10 cellular contexts compared by ENCODE assay signal in genomic region chr2:219362524-219363164, GRCh38. TPM values are rescaled to one million over a fixed set of nuclear protein-coding genes. Genes with fewer than 3 reads are reported as not detected.
DNase-seq lines count a peak whose midpoint lies in the region; ATAC-seq and TF ChIP-seq lines count a peak whose summit lies in the region.
"Had no signal": no experiment of that assay in that cellular context is flagged by ENCODE, and none has a peak within 500 bp of the region (broad histone marks: within the 10 kb centered on the region; RNA-seq: fewer than 3 reads in every experiment).

No MANE protein-coding gene starts in this region.

- peaks cover 37% of the 10 kb centered on the region for H3K27me3 Mint-ChIP-seq in brain
- peaks cover 12 to 17% of the 10 kb centered on the region in 2 donors for H3K27me3 Mint-ChIP-seq in natural killer cell treated with Interleukin-12 subunit alpha and Interleukin-12 subunit beta and Interleukin-15 and Interleukin-18, amount 100 ng/mL, for 72 hours
- H3K27me3 Mint-ChIP-seq in activated CD4-positive, alpha-beta T cell treated with anti-CD3 and anti-CD28 coated beads, Interleukin-2, amount 10 ng/mL, durations not matched to agents 24 days and 14 days: peaks cover 27% of the 10 kb centered on the region
- H3K27me3 Mint-ChIP-seq in osteocyte (ENCODE audit: unreplicated experiment): peaks cover 25% of the 10 kb centered on the region

- H3K9me3 Mint-ChIP-seq in brain (peaks cover 0 to 3% (median 0%) of the 10 kb centered on the region in 5 experiments), osteocyte (ENCODE audit: unreplicated experiment) (no peaks in the 10 kb centered on the region)
- H3K9me3 Mint-ChIP-seq in natural killer cell treated with Interleukin-12 subunit alpha and Interleukin-12 subunit beta and Interleukin-15 and Interleukin-18, amount 100 ng/mL, for 72 hours: no peaks in the 10 kb centered on the region
- no peaks in the 10 kb centered on the region for H3K9me3 Mint-ChIP-seq in activated CD4-positive, alpha-beta T cell treated with anti-CD3 and anti-CD28 coated beads, Interleukin-2, amount 10 ng/mL, durations not matched to agents 24 days and 14 days
- H3K9me3 Mint-ChIP-seq: T-helper 1 cell treated with Interleukin-12 subunit alpha and Interleukin-12 subunit beta and Interleukin-4 antibody, amounts not matched to agents 30 μg/mL and 1 μg/mL, for 36 hours had no signal

- H3K4me3 Mint-ChIP-seq in brain (peak overlapping the region in 2 of 5 experiments; percentile 45 to 50), osteocyte (ENCODE audit: unreplicated experiment) (no peak overlapping the region)
- peak overlapping the region; percentile 52 for H3K4me3 Mint-ChIP-seq in natural killer cell treated with Interleukin-12 subunit alpha and Interleukin-12 subunit beta and Interleukin-15 and Interleukin-18, amount 100 ng/mL, for 72 hours
- H3K4me3 Mint-ChIP-seq in activated CD4-positive, alpha-beta T cell treated with anti-CD3 and anti-CD28 coated beads, Interleukin-2, amount 10 ng/mL, durations not matched to agents 24 days and 14 days: no peak overlapping the region
- H3K4me3 Mint-ChIP-seq: T-helper 1 cell treated with Interleukin-12 subunit alpha and Interleukin-12 subunit beta and Interleukin-4 antibody, amounts not matched to agents 30 μg/mL and 1 μg/mL, for 36 hours had no signal

- intact Hi-C loops in activated CD4-positive, alpha-beta T cell treated with anti-CD3 and anti-CD28 coated beads, Interleukin-2, amount 10 ng/mL, durations not matched to agents 24 days and 14 days (cut with micrococcal nuclease): no loop called here

- ATAC-seq in GM18505 (IDR thresholded peaks at IDR 0.05; ENCODE audit: unreplicated experiment) (peak; percentile 91), HG02571 (IDR thresholded peaks at IDR 0.05; ENCODE audit: unreplicated experiment) (peak; percentile 71)
- ATAC-seq in natural killer cell treated with Interleukin-12 subunit alpha and Interleukin-12 subunit beta and Interleukin-15 and Interleukin-18, amount 100 ng/mL, for 72 hours: peak; percentile 57 to 84

- TF ChIP-seq POLR2A in GM18505 (IDR thresholded peaks at IDR 0.05; ENCODE audit: borderline replicate concordance, extremely low read depth, insufficient read depth, insufficient read length): no peak

- H3K4me1 Mint-ChIP-seq in brain: peaks cover 19% of the 10 kb centered on the region
- peaks cover 3 to 18% of the 10 kb centered on the region in 2 donors for H3K4me1 Mint-ChIP-seq in natural killer cell treated with Interleukin-12 subunit alpha and Interleukin-12 subunit beta and Interleukin-15 and Interleukin-18, amount 100 ng/mL, for 72 hours (ENCODE audit: low read depth in 2 of 2)
- H3K4me1 Mint-ChIP-seq in activated CD4-positive, alpha-beta T cell treated with anti-CD3 and anti-CD28 coated beads, Interleukin-2, amount 10 ng/mL, durations not matched to agents 24 days and 14 days: peaks cover 4% of the 10 kb centered on the region
- H3K4me1 Mint-ChIP-seq in osteocyte (ENCODE audit: unreplicated experiment): peaks cover 5% of the 10 kb centered on the region

- H3K27ac Mint-ChIP-seq in brain (peak overlapping the region in 3 of 5 experiments; percentile 51 to 91 (median 77)), osteocyte (ENCODE audit: unreplicated experiment) (no peak overlapping the region)
- no peak overlapping the region for H3K27ac Mint-ChIP-seq in natural killer cell treated with Interleukin-12 subunit alpha and Interleukin-12 subunit beta and Interleukin-15 and Interleukin-18, amount 100 ng/mL, for 72 hours
- no peak overlapping the region for H3K27ac Mint-ChIP-seq in activated CD4-positive, alpha-beta T cell treated with anti-CD3 and anti-CD28 coated beads, Interleukin-2, amount 10 ng/mL, durations not matched to agents 24 days and 14 days
- H3K27ac Mint-ChIP-seq: T-helper 1 cell treated with Interleukin-12 subunit alpha and Interleukin-12 subunit beta and Interleukin-4 antibody, amounts not matched to agents 30 μg/mL and 1 μg/mL, for 36 hours had no signal

- H3K36me3 Mint-ChIP-seq in brain (no peaks in the 10 kb centered on the region), osteocyte (ENCODE audit: unreplicated experiment) (peaks cover 2% of the 10 kb centered on the region)
- no peaks in the 10 kb centered on the region for H3K36me3 Mint-ChIP-seq in natural killer cell treated with Interleukin-12 subunit alpha and Interleukin-12 subunit beta and Interleukin-15 and Interleukin-18, amount 100 ng/mL, for 72 hours
- H3K36me3 Mint-ChIP-seq in activated CD4-positive, alpha-beta T cell treated with anti-CD3 and anti-CD28 coated beads, Interleukin-2, amount 10 ng/mL, durations not matched to agents 24 days and 14 days (ENCODE audit: low read depth): no peaks in the 10 kb centered on the region

- DNase-seq in MV-4-11 (lab: John Stamatoyannopoulos, UW) (peak; percentile 99), osteocyte (ENCODE audit: extremely low spot score, unreplicated experiment) (no peak)
- DNase-seq in natural killer cell treated with Interleukin-12 subunit alpha and Interleukin-12 subunit beta and Interleukin-15 and Interleukin-18, amount 100 ng/mL, for 72 hours (ENCODE audit: low spot score): no peak
- DNase-seq in activated CD4-positive, alpha-beta T cell treated with anti-CD3 and anti-CD28 coated beads, Interleukin-2, amount 10 ng/mL, durations not matched to agents 24 days and 14 days: no peak
- DNase-seq in stimulated activated CD4-positive, alpha-beta T cell treated with anti-CD3 and anti-CD28 coated beads, Interleukin-15, amount 100 ng/mL, for 24 hours: no peak

- no peak for TF ChIP-seq CTCF in brain (conservative IDR thresholded peaks at IDR 0.05)
- no peak for TF ChIP-seq CTCF in osteocyte (IDR thresholded peaks at IDR 0.05)

RNA-seq across cellular contexts. Expression of gene DNPEP, which starts 25.1 kb away (rescaled TPM):
- polyA plus RNA-seq in brain (ENCODE audit: insufficient read depth, low read depth, low replicate concordance): 43.5 TPM
- 100 to 1,000 TPM in 1 of 2 donors, 10 to 100 TPM in 1; 85.3 to 116 TPM for total RNA-seq in natural killer cell treated with Interleukin-12 subunit alpha and Interleukin-12 subunit beta and Interleukin-15 and Interleukin-18, amount 100 ng/mL, for 72 hours
- 129 and 148 TPM in 2 replicates for total RNA-seq in activated CD4-positive, alpha-beta T cell treated with anti-CD3 and anti-CD28 coated beads, Interleukin-2, amount 10 ng/mL, durations not matched to agents 24 days and 14 days
- total RNA-seq in osteocyte: 58.1 and 73.2 TPM in 2 replicates

RNA-seq across cellular contexts. Expression of gene RESP18, which starts 30.1 kb away (rescaled TPM):
- polyA plus RNA-seq in brain (ENCODE audit: insufficient read depth, low read depth, low replicate concordance): not detected
- not detected for total RNA-seq in natural killer cell treated with Interleukin-12 subunit alpha and Interleukin-12 subunit beta and Interleukin-15 and Interleukin-18, amount 100 ng/mL, for 72 hours
- total RNA-seq in activated CD4-positive, alpha-beta T cell treated with anti-CD3 and anti-CD28 coated beads, Interleukin-2, amount 10 ng/mL, durations not matched to agents 24 days and 14 days: not detected in 2 replicates
- total RNA-seq in osteocyte: not detected in 2 replicates
- total RNA-seq: lung microvascular endothelial cell had no signal

RNA-seq across cellular contexts. Expression of gene PTPRN, which starts 53.4 kb away (rescaled TPM):
- polyA plus RNA-seq in brain (ENCODE audit: insufficient read depth, low read depth, low replicate concordance): 145 TPM
- not detected for total RNA-seq in natural killer cell treated with Interleukin-12 subunit alpha and Interleukin-12 subunit beta and Interleukin-15 and Interleukin-18, amount 100 ng/mL, for 72 hours
- 0.07 TPM in 1 of 2 replicates, not detected in the other for total RNA-seq in activated CD4-positive, alpha-beta T cell treated with anti-CD3 and anti-CD28 coated beads, Interleukin-2, amount 10 ng/mL, durations not matched to agents 24 days and 14 days
- total RNA-seq in osteocyte: 0.24 TPM in 1 of 2 replicates, not detected in the other
- total RNA-seq: lung microvascular endothelial cell had no signal

RNA-seq across cellular contexts. Expression of gene DES, which starts 55.5 kb away (rescaled TPM):
- polyA plus RNA-seq in brain (ENCODE audit: insufficient read depth, low read depth, low replicate concordance): 9.7 TPM
- total RNA-seq in natural killer cell treated with Interleukin-12 subunit alpha and Interleukin-12 subunit beta and Interleukin-15 and Interleukin-18, amount 100 ng/mL, for 72 hours: not detected
- total RNA-seq in activated CD4-positive, alpha-beta T cell treated with anti-CD3 and anti-CD28 coated beads, Interleukin-2, amount 10 ng/mL, durations not matched to agents 24 days and 14 days: not detected in 2 replicates
- not detected in 2 replicates for total RNA-seq in osteocyte

Comparison
In these comparisons a context has a peak if more than half of its experiments do, and no peak if none do; other contexts are left out.
1. H3K27ac Mint-ChIP-seq: peak in brain (3 of 5); none in natural killer cell treated with Interleukin-12 subunit alpha and Interleukin-12 subunit beta and Interleukin-15 and Interleukin-18, amount 100 ng/mL, for 72 hours (0 of 2), activated CD4-positive, alpha-beta T cell treated with anti-CD3 and anti-CD28 coated beads, Interleukin-2, amount 10 ng/mL, durations not matched to agents 24 days and 14 days (single experiment) and osteocyte (single experiment).
2. Peak in every context shown above with its lines, with median percentiles within 50 percentile points of each other: ATAC-seq.